ENCODE assay signal across 7 cellular contexts in the genomic region with DNA sequence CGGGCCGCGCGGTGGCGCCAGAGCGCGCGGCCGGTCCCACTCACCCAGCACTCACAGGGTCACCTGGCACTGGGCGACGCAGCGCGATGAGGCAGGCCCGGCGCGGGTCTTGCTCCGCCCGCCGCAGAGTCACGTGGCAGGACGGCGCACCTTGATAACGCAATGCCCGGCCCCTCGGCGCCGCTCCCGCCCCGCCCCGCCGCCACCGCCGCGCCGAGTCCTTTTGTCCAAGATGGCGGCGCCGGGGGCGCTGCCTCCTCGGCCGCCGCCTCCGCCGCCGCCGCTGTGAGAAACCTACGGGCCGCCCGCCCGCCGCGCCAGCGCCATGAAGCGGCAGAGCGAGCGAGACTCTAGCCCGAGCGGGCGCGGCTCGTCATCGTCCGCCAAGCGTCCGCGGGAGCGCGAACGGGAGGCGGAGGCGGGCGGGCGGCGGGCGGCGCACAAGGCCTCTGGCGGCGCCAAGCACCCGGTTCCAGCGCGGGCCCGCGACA. TPM values are rescaled to one million over a fixed set of nuclear protein-coding genes. Genes with fewer than 3 reads are reported as not detected.
DNase-seq lines count a peak whose midpoint lies in the region; ATAC-seq, FAIRE-seq and TF ChIP-seq lines count a peak whose summit lies in the region.

A gene with protein sequence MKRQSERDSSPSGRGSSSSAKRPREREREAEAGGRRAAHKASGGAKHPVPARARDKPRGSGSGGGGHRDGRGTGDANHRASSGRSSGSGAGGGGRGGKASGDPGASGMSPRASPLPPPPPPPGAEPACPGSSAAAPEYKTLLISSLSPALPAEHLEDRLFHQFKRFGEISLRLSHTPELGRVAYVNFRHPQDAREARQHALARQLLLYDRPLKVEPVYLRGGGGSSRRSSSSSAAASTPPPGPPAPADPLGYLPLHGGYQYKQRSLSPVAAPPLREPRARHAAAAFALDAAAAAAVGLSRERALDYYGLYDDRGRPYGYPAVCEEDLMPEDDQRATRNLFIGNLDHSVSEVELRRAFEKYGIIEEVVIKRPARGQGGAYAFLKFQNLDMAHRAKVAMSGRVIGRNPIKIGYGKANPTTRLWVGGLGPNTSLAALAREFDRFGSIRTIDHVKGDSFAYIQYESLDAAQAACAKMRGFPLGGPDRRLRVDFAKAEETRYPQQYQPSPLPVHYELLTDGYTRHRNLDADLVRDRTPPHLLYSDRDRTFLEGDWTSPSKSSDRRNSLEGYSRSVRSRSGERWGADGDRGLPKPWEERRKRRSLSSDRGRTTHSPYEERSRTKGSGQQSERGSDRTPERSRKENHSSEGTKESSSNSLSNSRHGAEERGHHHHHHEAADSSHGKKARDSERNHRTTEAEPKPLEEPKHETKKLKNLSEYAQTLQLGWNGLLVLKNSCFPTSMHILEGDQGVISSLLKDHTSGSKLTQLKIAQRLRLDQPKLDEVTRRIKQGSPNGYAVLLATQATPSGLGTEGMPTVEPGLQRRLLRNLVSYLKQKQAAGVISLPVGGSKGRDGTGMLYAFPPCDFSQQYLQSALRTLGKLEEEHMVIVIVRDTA (plus strand): TSS at position 211 of the 491 bp plus-strand sequence. CDS start 115 bp downstream, at position 326.

- no peak for FAIRE-seq in astrocyte (lab: Jason Lieb, UNC)

- H3K79me2 ChIP-seq in astrocyte (ENCODE audit: insufficient read depth, low read length): peaks cover 86% of the 10 kb centered on the region

- peak; percentile 67 for TF ChIP-seq CTCF in astrocyte (IDR thresholded peaks at IDR 0.05; ENCODE audit: insufficient read depth, low read depth, low read length)

- peak within 1 kb of the TSS; percentile 27 for H2AFZ ChIP-seq in astrocyte (ENCODE audit: low read depth, low read length)

- peaks cover 50% of the 10 kb centered on the region for H3K4me1 ChIP-seq in astrocyte (ENCODE audit: insufficient read depth, low read length)

- H3K27me3 ChIP-seq in astrocyte (ENCODE audit: insufficient read depth, low read length): no peaks in the 10 kb centered on the region

- peaks cover 40% of the 10 kb centered on the region for H3K36me3 ChIP-seq in astrocyte (ENCODE audit: insufficient read depth, low read length)

- H4K20me1 ChIP-seq in astrocyte (ENCODE audit: insufficient read depth, low read length): peaks cover 85% of the 10 kb centered on the region

- H3K27ac ChIP-seq in astrocyte (ENCODE audit: low read depth, low read length): peak within 1 kb of the TSS; percentile 82

- ATAC-seq in GM18499 (IDR thresholded peaks at IDR 0.05; ENCODE audit: insufficient read depth, unreplicated experiment) (peak; percentile 62), HG02938 (IDR thresholded peaks at IDR 0.05; ENCODE audit: unreplicated experiment) (peak; percentile 92)

- peak within 1 kb of the TSS; percentile 87 for H3K9ac ChIP-seq in astrocyte (ENCODE audit: low read length)

- H3K4me3 Mint-ChIP-seq in T-helper 2 cell treated with Interferon-gamma antibody and Interleukin-4, amounts not matched to agents 5 μg/mL and 100 μg/mL, for 36 hours: peak within 1 kb of the TSS; percentile 86
- H3K4me3 Mint-ChIP-seq in astrocyte (ENCODE audit: unreplicated experiment): peak within 1 kb of the TSS; percentile 81

- H3K27me3 Mint-ChIP-seq in T-helper 2 cell treated with Interferon-gamma antibody and Interleukin-4, amounts not matched to agents 5 μg/mL and 100 μg/mL, for 36 hours (ENCODE audit: low read depth): no peaks in the 10 kb centered on the region
- no peaks in the 10 kb centered on the region for H3K27me3 Mint-ChIP-seq in astrocyte (ENCODE audit: low read depth, unreplicated experiment)

- peaks cover 3% of the 10 kb centered on the region for H3K9me3 ChIP-seq in astrocyte (ENCODE audit: insufficient read depth, low read depth, low read length)

- no peaks in the 10 kb centered on the region for H3K9me3 Mint-ChIP-seq in T-helper 2 cell treated with Interferon-gamma antibody and Interleukin-4, amounts not matched to agents 5 μg/mL and 100 μg/mL, for 36 hours
- H3K9me3 Mint-ChIP-seq in astrocyte (ENCODE audit: unreplicated experiment): peaks cover 6% of the 10 kb centered on the region

- H3K4me3 ChIP-seq in astrocyte (ENCODE audit: insufficient read depth, low read depth, low read length): peak within 1 kb of the TSS; percentile 63

- peak within 1 kb of the TSS; percentile 86 for H3K27ac Mint-ChIP-seq in T-helper 2 cell treated with Interferon-gamma antibody and Interleukin-4, amounts not matched to agents 5 μg/mL and 100 μg/mL, for 36 hours
- peak within 1 kb of the TSS; percentile 58 for H3K27ac Mint-ChIP-seq in astrocyte (ENCODE audit: unreplicated experiment)

- H3K36me3 Mint-ChIP-seq in T-helper 2 cell treated with Interferon-gamma antibody and Interleukin-4, amounts not matched to agents 5 μg/mL and 100 μg/mL, for 36 hours (ENCODE audit: low read depth): peaks cover 66% of the 10 kb centered on the region
- peaks cover 33% of the 10 kb centered on the region for H3K36me3 Mint-ChIP-seq in astrocyte (ENCODE audit: low read depth, unreplicated experiment)

- H3K4me2 ChIP-seq in astrocyte (ENCODE audit: low read length): peak within 1 kb of the TSS; percentile 87

- DNase-seq in NCI-H187 (lab: John Stamatoyannopoulos, UW): peak; percentile 64 to 88
- peak; percentile 99 for DNase-seq in T-helper 2 cell treated with Interferon-gamma antibody and Interleukin-4, amounts not matched to agents 5 μg/mL and 100 μg/mL, for 36 hours (ENCODE audit: low spot score)
- DNase-seq in astrocyte (ENCODE audit: low read depth): peak; percentile 90
- peak; percentile 98 for DNase-seq in hepatic stellate cell (ENCODE audit: low spot score)
- DNase-seq in renal cortical epithelial cell (ENCODE audit: low read depth): peak; percentile 82

- H3K4me1 Mint-ChIP-seq in T-helper 2 cell treated with Interferon-gamma antibody and Interleukin-4, amounts not matched to agents 5 μg/mL and 100 μg/mL, for 36 hours (ENCODE audit: low read depth): peaks cover 53% of the 10 kb centered on the region
- peaks cover 36% of the 10 kb centered on the region for H3K4me1 Mint-ChIP-seq in astrocyte (ENCODE audit: low read depth, unreplicated experiment)

RNA-seq across cellular contexts. Expression of the gene that starts here (rescaled TPM):
- 23.5 and 24.3 TPM in 2 replicates for total RNA-seq in astrocyte
- 23.6 and 37.4 TPM in 2 replicates for total RNA-seq in renal cortical epithelial cell

Comparison
In these comparisons a context has a peak if more than half of its experiments do, and no peak if none do; other contexts are left out.
1. Peak in every context shown above with its lines: DNase-seq, ATAC-seq, H3K4me3 ChIP-seq and H3K27ac ChIP-seq.